ENCODE assay signal across 8 cellular contexts in the genomic region with DNA sequence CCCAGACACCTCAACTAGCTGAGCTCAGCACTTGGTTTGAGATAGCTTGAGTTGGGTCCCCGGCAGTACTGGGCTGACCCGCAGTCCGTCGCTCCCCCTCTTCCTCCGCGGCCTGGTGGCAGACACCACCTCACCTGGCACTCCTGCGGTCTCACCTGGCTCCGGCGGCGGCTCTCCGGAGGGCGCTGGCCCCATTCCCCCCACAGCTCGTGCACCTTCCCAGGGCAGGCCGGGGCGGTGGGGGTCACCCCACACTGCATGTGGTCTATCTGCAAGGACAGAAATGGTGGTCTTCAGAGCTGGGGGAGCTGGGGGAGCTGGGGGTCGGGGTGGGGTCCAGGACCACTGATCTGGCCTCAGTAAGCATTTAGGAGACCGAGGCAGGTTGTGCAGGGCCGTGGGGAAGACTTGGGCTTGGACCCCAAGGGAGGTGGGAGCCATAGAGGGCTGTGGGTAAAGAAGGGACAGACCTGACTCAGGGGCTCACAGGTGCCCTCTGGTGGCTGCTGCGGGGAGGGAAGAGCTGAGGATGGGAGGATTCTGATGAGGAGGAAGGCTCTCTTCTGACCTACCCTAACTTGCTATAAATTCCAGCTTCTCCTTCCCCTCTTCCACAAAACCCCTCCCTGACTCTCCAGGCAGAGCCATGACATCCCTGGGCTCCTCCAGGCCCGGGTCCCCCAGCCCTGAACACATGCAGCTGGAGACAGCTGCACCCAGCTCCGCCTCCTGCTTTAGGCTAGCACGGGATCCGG. TPM values are rescaled to one million over a fixed set of nuclear protein-coding genes. Genes with fewer than 3 reads are reported as not detected.
A peak's percentile ranks its signal among the peaks of the same experiment; 100 is the strongest.
DNase-seq lines count a peak whose midpoint lies in the region; ATAC-seq and TF ChIP-seq lines count a peak whose summit lies in the region.

No MANE protein-coding gene starts in this region.

- H3K36me3 ChIP-seq in left ventricle myocardium inferior, result no peaks in the 10 kb centered on the region

- DNase-seq in AG08395 (ENCODE audit: low spot score) (peak; percentile 64), GM13977 (ENCODE audit: low spot score) (peak; percentile 84), SK-MEL-5 (ENCODE audit: low read depth, low spot score) (peak; percentile 59), left ventricle myocardium inferior (peak; percentile 58)
- DNase-seq in activated naive CD4-positive, alpha-beta T cell (lab: John Stamatoyannopoulos, UW), result peak; percentile 19 to 62 (median 50)
- DNase-seq in stimulated activated CD4-positive, alpha-beta T cell treated with anti-CD3 and anti-CD28 coated beads, Interleukin-15, amount 100 ng/mL, for 24 hours, result peak; percentile 81

- no peaks in the 10 kb centered on the region for H3K9me3 ChIP-seq in left ventricle myocardium inferior (replicated peaks)

- H3K4me1 ChIP-seq in left ventricle myocardium inferior, result peaks cover 2% of the 10 kb centered on the region

- ATAC-seq in HG02840 (IDR thresholded peaks at IDR 0.05; ENCODE audit: low FRiP score, unreplicated experiment) (no peak), HG02981 (IDR thresholded peaks at IDR 0.05; ENCODE audit: unreplicated experiment) (no peak)

- in situ Hi-C loops in GM13977 (cut with MboI; ENCODE audit: low pct_unique_long_range_greater_than_20kb, low sequenced_read_pairs, unreplicated experiment) (loop anchor here (10.0 kb wide), 1 partner anchor 250 kb away; the partner anchor contains the start of gene SHD), SK-MEL-5 (cut with HindIII; ENCODE audit: low pct_unique_long_range_greater_than_20kb, low sequenced_read_pairs) (no loop called here)

- no peaks in the 10 kb centered on the region for H3K27me3 ChIP-seq in left ventricle myocardium inferior (ENCODE audit: low read depth)

- H3K4me3 ChIP-seq in left ventricle myocardium inferior, result no peak overlapping the region

- peak; percentile 83 for TF ChIP-seq CTCF in GM13977 (IDR thresholded peaks at IDR 0.05; ENCODE audit: extremely low read depth, insufficient read depth, missing control alignments)
- TF ChIP-seq CTCF in left ventricle myocardium inferior (IDR thresholded peaks at IDR 0.05; ENCODE audit: borderline replicate concordance), result peak; percentile 80

- H3K27ac ChIP-seq in left ventricle myocardium inferior (replicated peaks), result no peak overlapping the region

- intact Hi-C loops in left ventricle myocardium inferior (cut with micrococcal nuclease), result no loop called here

RNA-seq across cellular contexts. Expression of gene PLIN4, which starts 6.7 kb away (rescaled TPM):
- 0.05 TPM in 2 replicates for total RNA-seq in SK-MEL-5 (2014; rRNA removed; shearing (Covaris generic))
- polyA plus RNA-seq in SK-MEL-5 (2015; cell fraction: cytosol; rRNA removed), result 0.01 and 0.03 TPM in 2 replicates
- polyA plus RNA-seq in SK-MEL-5 (2015; cell fraction: nucleus; rRNA removed), result 0.28 and 0.34 TPM in 2 replicates
- total RNA-seq in left ventricle myocardium inferior, result 162 TPM

RNA-seq across cellular contexts. Expression of gene PLIN5, which starts 10.0 kb away (rescaled TPM):
- total RNA-seq in SK-MEL-5 (2014; rRNA removed; shearing (Covaris generic)), result 1.2 TPM in 1 of 2 replicates, not detected in the other
- polyA plus RNA-seq in SK-MEL-5 (2015; cell fraction: cytosol; rRNA removed), result 0.04 TPM in 1 of 2 replicates, not detected in the other
- 2.5 and 6.7 TPM in 2 replicates for polyA plus RNA-seq in SK-MEL-5 (2015; cell fraction: nucleus; rRNA removed)
- total RNA-seq in left ventricle myocardium inferior, result 73.5 TPM

RNA-seq across cellular contexts. Expression of gene LRG1, which starts 14.9 kb away (rescaled TPM):
- total RNA-seq in SK-MEL-5 (2014; rRNA removed; shearing (Covaris generic)), result 0.05 and 0.21 TPM in 2 replicates
- polyA plus RNA-seq in SK-MEL-5 (2015; cell fraction: cytosol; rRNA removed), result 0.30 and 0.34 TPM in 2 replicates
- polyA plus RNA-seq in SK-MEL-5 (2015; cell fraction: nucleus; rRNA removed), result 0.56 TPM in 1 of 2 replicates, not detected in the other
- total RNA-seq in left ventricle myocardium inferior, result 0.41 TPM

RNA-seq across cellular contexts. Expression of gene SEMA6B, which starts 34.5 kb away (rescaled TPM):
- total RNA-seq in SK-MEL-5 (2014; rRNA removed; shearing (Covaris generic)), result 6.3 and 6.9 TPM in 2 replicates
- polyA plus RNA-seq in SK-MEL-5 (2015; cell fraction: cytosol; rRNA removed), result 10.6 and 13.6 TPM in 2 replicates
- 3.9 and 5.1 TPM in 2 replicates for polyA plus RNA-seq in SK-MEL-5 (2015; cell fraction: nucleus; rRNA removed)
- total RNA-seq in left ventricle myocardium inferior, result 7.2 TPM

RNA-seq across cellular contexts. Expression of gene HDGFL2, which starts 52.9 kb away (rescaled TPM):
- 24.5 and 25.2 TPM in 2 replicates for total RNA-seq in SK-MEL-5 (2014; rRNA removed; shearing (Covaris generic))
- polyA plus RNA-seq in SK-MEL-5 (2015; cell fraction: cytosol; rRNA removed), result 53.2 and 60.4 TPM in 2 replicates
- polyA plus RNA-seq in SK-MEL-5 (2015; cell fraction: nucleus; rRNA removed), result 48.3 and 69.7 TPM in 2 replicates
- 22.8 TPM for total RNA-seq in left ventricle myocardium inferior

Comparison
In these comparisons a context has a peak if more than half of its experiments do, and no peak if none do; other contexts are left out.
1. RNA of gene PLIN4, which starts 6.7 kb away (total RNA-seq): 162 TPM in left ventricle myocardium inferior (single experiment); 0.05 TPM in SK-MEL-5; every median in the first group is over 100 times any median in the second.
2. RNA of gene PLIN5, which starts 10.0 kb away (total RNA-seq): 73.5 TPM in left ventricle myocardium inferior (single experiment); 1.2 TPM in SK-MEL-5; every median in the first group is over 10 times any median in the second.
3. Peak in every context shown above with its lines, with median percentiles within 50 percentile points of each other: DNase-seq.